ENCODE assay signal across 17 cellular contexts in the genomic region with DNA sequence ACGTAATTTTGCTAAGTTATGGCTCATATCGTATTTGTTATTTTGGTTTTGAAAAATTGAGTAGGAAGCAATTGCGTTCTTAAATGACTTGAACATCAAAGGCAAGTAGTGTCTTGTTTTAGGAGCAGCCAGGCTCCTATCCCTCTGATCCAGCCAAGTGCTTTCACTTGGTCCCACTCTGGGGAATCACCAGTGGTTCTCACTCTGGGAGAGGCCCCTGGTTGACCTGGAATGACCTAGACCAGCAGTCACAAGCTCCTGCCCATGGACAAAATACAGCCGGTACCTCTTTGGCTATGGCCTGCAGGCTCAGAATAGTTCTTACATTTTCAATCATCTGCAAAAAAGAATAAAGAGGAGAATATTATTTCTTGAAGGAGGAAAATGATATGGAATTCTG.
"Had no signal": no experiment of that assay in that cellular context is flagged by ENCODE, and none has a peak within 500 bp of the region (broad histone marks: within the 10 kb centered on the region; RNA-seq: fewer than 3 reads in every experiment).

No MANE protein-coding gene starts in this region.

- H3K36me3 ChIP-seq: breast epithelium had no signal

- H3K4me3 ChIP-seq: breast epithelium, lung had no signal

- H3K27me3 ChIP-seq: breast epithelium had no signal

- H3K9me3 ChIP-seq: breast epithelium had no signal

- ATAC-seq: activated T-cell treated with anti-CD3 and anti-CD28 coated beads, Interleukin-2, amount 50 U/mL, for 72 hours; natural killer cell; T-helper 17 cell had no signal

- H3K4me1 ChIP-seq: breast epithelium had no signal

- H3K27ac ChIP-seq: breast epithelium had no signal

- DNase-seq: activated CD4-positive, alpha-beta memory T cell treated with anti-CD3 and anti-CD28 coated beads, Interleukin-2, amount 10 ng/mL, durations not matched to agents 7 days and 5 days; activated CD4-positive, alpha-beta T cell treated with anti-CD3 and anti-CD28 coated beads, Interleukin-2, amount 10 ng/mL, durations not matched to agents 24 days and 14 days; activated CD4-positive, CD25-positive, alpha-beta regulatory T cell; activated effector memory CD4-positive, alpha-beta T cell treated with Interleukin-2 at 50 U/mL for 16 hours; activated naive CD4-positive, alpha-beta T cell treated with anti-CD3 and anti-CD28 coated beads for 36 hours; activated naive CD8-positive, alpha-beta T cell treated with anti-CD3 and anti-CD28 coated beads, Interleukin-2, amount 10 ng/mL, durations not matched to agents 7 days and 5 days; activated T-cell treated with anti-CD3 and anti-CD28 coated beads, Interleukin-2, amount 50 U/mL, for 72 hours; amniotic stem cell; effector CD4-positive, alpha-beta T cell; erythroblast; natural killer cell; retina; stimulated activated CD4-positive, alpha-beta T cell treated with anti-CD3 and anti-CD28 coated beads, Interleukin-4, amount 100 ng/mL, for 24 hours; stimulated activated naive CD4-positive, alpha-beta T cell treated with Interleukin-2 at 50 U/mL for 16 hours; T-helper 17 cell had no signal
